In genomic region chr2:109333414-109334194, GRCh38 we compare ENCODE assay signal across 12 cellular contexts.
DNase-seq lines count a peak whose midpoint lies in the region; ATAC-seq, FAIRE-seq and TF ChIP-seq lines count a peak whose summit lies in the region.
"Had no signal": no experiment of that assay in that cellular context is flagged by ENCODE, and none has a peak within 500 bp of the region (broad histone marks: within the 10 kb centered on the region; RNA-seq: fewer than 3 reads in every experiment).

No MANE protein-coding gene starts in this region.

- no peak for ATAC-seq in HG03025 (IDR thresholded peaks at IDR 0.05; ENCODE audit: low FRiP score, unreplicated experiment)

- no peak overlapping the region for H2BK15ac ChIP-seq in H1 (ENCODE audit: low read length)

- no peaks in the 10 kb centered on the region; the same call in 1 of the 2 replicates for H3K23me2 ChIP-seq in H1 (ENCODE audit: low read depth, low read length)

- no TSS peak for BruUV-seq in PC-9 (replicated peaks; lab: Mats Ljungman, UMichigan)

- H4K20me1 ChIP-seq in PC-9 (ENCODE audit: insufficient read depth) (no peaks in the 10 kb centered on the region), H1 (replicated peaks in 1 of 2; ENCODE audit: control insufficient read depth in 1 of 2, insufficient read depth in 2 of 2, low read length in 2 of 2) (no peaks in the 10 kb centered on the region)

- no peak overlapping the region for H3K4ac ChIP-seq in H1 (replicated peaks; ENCODE audit: insufficient read length, low read depth, low read length)

- H3K9ac ChIP-seq in H1 (replicated peaks in 1 of 4; ENCODE audit: extremely low read depth in 1 of 4, low read depth in 3 of 4, low read length in 3 of 4): no peak overlapping the region

- no peaks in the 10 kb centered on the region for H3K9me2 ChIP-seq in PC-9 (ENCODE audit: insufficient read depth)

- no peak overlapping the region for H4K5ac ChIP-seq in H1 (ENCODE audit: insufficient read length, low read depth, low read length)

- H3K23ac ChIP-seq in H1 (ENCODE audit: insufficient read length): no peak overlapping the region

- no peak for FAIRE-seq in H1 (lab: Jason Lieb, UNC)

- H3K18ac ChIP-seq in H1 (ENCODE audit: extremely low read depth, low read length): no peak overlapping the region

- 0 out of 2 replicates have a peak overlapping the region, but pooled peaks have one; percentile 76 for H2AK5ac ChIP-seq in H1 (ENCODE audit: low read depth, low read length)

- TF ChIP-seq POLR2A in H1 (IDR thresholded peaks at IDR 0.05; ENCODE audit: control extremely low read depth in 1 of 2, low read depth in 2 of 2, low read length in 2 of 2): no peak

- in situ Hi-C loops in GM13976 (cut with MboI; ENCODE audit: low sequenced_read_pairs, unreplicated experiment): no loop called here

- peak; percentile 45; the same call in 1 of the 2 replicates for TF ChIP-seq CTCF in GM12874 (IDR thresholded peaks at IDR 0.05; ENCODE audit: insufficient read depth, low read depth, low read length)
- peak; percentile 34 for TF ChIP-seq CTCF in PC-9 (conservative IDR thresholded peaks at IDR 0.05)
- TF ChIP-seq CTCF in H1 (IDR thresholded peaks at IDR 0.05; ENCODE audit: control extremely low read depth in 1 of 3, insufficient read depth in 1 of 3, low read depth in 1 of 3, low read length in 3 of 3): peak in 2 of 3 experiments; percentile 26 to 41; a peak in 3 of 4 replicates
- no peak for TF ChIP-seq CTCF in neutrophil (IDR thresholded peaks at IDR 0.05)
- TF ChIP-seq CTCF in GM13976 (IDR thresholded peaks at IDR 0.05; ENCODE audit: borderline replicate concordance, control extremely low read depth, extremely low read depth, insufficient read depth, missing control alignments): no peak

- H3K14ac ChIP-seq in H1 (ENCODE audit: insufficient read length): no peak overlapping the region

- no peak for DNase-seq in PC-9
- no peak for DNase-seq in H1 (ENCODE audit: low read depth in 1 of 2, low spot score in 2 of 2)
- DNase-seq in NCI-H2029 treated with DMSO at 0.1 percent for 48 hours (lab: John Stamatoyannopoulos, UW): no peak
- no peak for DNase-seq in GM13976 (ENCODE audit: low spot score)
- DNase-seq in AG08396 (ENCODE audit: low spot score): no peak
- DNase-seq: activated CD4-positive, alpha-beta T cell treated with anti-CD3 and anti-CD28 coated beads for 48 hours; foreskin melanocyte; NCI-H69; nephron progenitor cell had no signal

- no peak overlapping the region for H3K4me3 ChIP-seq in PC-9
- H3K4me3 ChIP-seq in H1 (ENCODE audit: extremely low read depth in 1 of 4, insufficient read depth in 2 of 4, low read depth in 3 of 4, low read length in 4 of 4): no peak overlapping the region
- H3K4me3 ChIP-seq in neutrophil (ENCODE audit: low read depth in 1 of 2, low read length in 1 of 2): peak overlapping the region in 1 of 2 experiments; percentile 13

- POLR2A ChIA-PET in PC-9 (lab: Charles Lee; ENCODE audit: unreplicated experiment): no interaction called here
- POLR2A ChIA-PET in H1 (lab: Charles Lee; ENCODE audit: partially characterized antibody): no interaction called here

- H2BK20ac ChIP-seq in H1 (ENCODE audit: low read length): no peak overlapping the region

- H3K9me3 ChIP-seq in PC-9 (ENCODE audit: insufficient read depth, low read depth): no peaks in the 10 kb centered on the region
- H3K9me3 ChIP-seq in H1 (ENCODE audit: insufficient read depth in 2 of 2, low read depth in 1 of 2, low read length in 1 of 2): no peaks in the 10 kb centered on the region
- H3K9me3 ChIP-seq in neutrophil: no peaks in the 10 kb centered on the region

- TF ChIP-seq EP300 in H1 (IDR thresholded peaks at IDR 0.05; ENCODE audit: borderline replicate concordance in 1 of 2, low read depth in 2 of 2, low read length in 2 of 2): no peak

- H3K36me3 ChIP-seq in PC-9 (ENCODE audit: low read depth) (no peaks in the 10 kb centered on the region), H1 (ENCODE audit: control insufficient read depth in 2 of 4, insufficient read depth in 4 of 4, low read length in 3 of 4) (no peaks in the 10 kb centered on the region), neutrophil (no peaks in the 10 kb centered on the region)

- H3K27me3 ChIP-seq in PC-9 (ENCODE audit: insufficient read depth, low read depth) (no peaks in the 10 kb centered on the region), H1 (replicated peaks in 1 of 4; ENCODE audit: control insufficient read depth in 3 of 4, extremely low read depth in 1 of 4, insufficient read depth in 3 of 4, low read length in 3 of 4) (no peaks in the 10 kb centered on the region), neutrophil (peaks cover 43% of the 10 kb centered on the region)

- no peak overlapping the region for H3K56ac ChIP-seq in H1 (replicated peaks; ENCODE audit: insufficient read length, low read depth, low read length)

- intact Hi-C loops in PC-9 (cut with micrococcal nuclease; ENCODE audit: unreplicated experiment): loop anchor here (5.0 kb wide), 1 partner anchor 121 kb away; no protein-coding TSS in a partner anchor

- H3K27ac ChIP-seq in PC-9 (no peak overlapping the region), H1 (ENCODE audit: low read depth, low read length) (no peak overlapping the region), neutrophil (peak overlapping the region; percentile 67)

- no peaks in the 10 kb centered on the region for H3K79me1 ChIP-seq in H1 (ENCODE audit: low read depth, low read length)

- H3K79me2 ChIP-seq in PC-9 (ENCODE audit: low read depth) (0 out of 2 replicates have a peak, but pooled peaks cover 11% of the 10 kb centered on the region), H1 (ENCODE audit: control insufficient read depth in 1 of 2, insufficient read depth in 2 of 2, low read length in 2 of 2) (no peaks in the 10 kb centered on the region)

- WGBS in H1 (ENCODE audit: extremely low coverage in 1 of 2, insufficient coverage in 1 of 2, insufficient read length in 1 of 2, insufficient replicate concordance in 2 of 2, low coverage in 1 of 2, low lambda C conversion rate in 2 of 2, missing lambda C conversion rate in 1 of 2), 2 experiments: 84% methylated on average over 7 of the region's 7 CpGs; no CpG with 5 or more reads in 1 of the 2 experiments

- no peak overlapping the region for H4K91ac ChIP-seq in H1 (replicated peaks; ENCODE audit: insufficient read length, low read length)

- peaks cover 19% of the 10 kb centered on the region for H3F3A ChIP-seq in PC-9 (ENCODE audit: insufficient read depth, low read depth)

- no peak overlapping the region for H2BK5ac ChIP-seq in H1 (ENCODE audit: low read depth, low read length)

- CTCF ChIA-PET in PC-9 (lab: Charles Lee): no interaction called here
- CTCF ChIA-PET in H1 (lab: Charles Lee; ENCODE audit: partially characterized antibody): interaction anchor here (0.6 to 2.8 kb wide), 8 partner anchors 11 to 84 kb away, joined by 3 to 12 read pairs (median 4); no protein-coding TSS in a partner anchor

- H2AFZ ChIP-seq in PC-9: no peak overlapping the region
- no peak overlapping the region for H2AFZ ChIP-seq in H1 (ENCODE audit: low read length)

- no peak overlapping the region for H2BK12ac ChIP-seq in H1 (ENCODE audit: low read depth, low read length)

- H3K4me2 ChIP-seq in PC-9: no peak overlapping the region
- H3K4me2 ChIP-seq in H1 (ENCODE audit: insufficient read depth in 1 of 2, low read depth in 2 of 2, low read length in 2 of 2): no peak overlapping the region

- H4K8ac ChIP-seq in H1 (ENCODE audit: extremely low read depth, insufficient read depth, low read length): no peak overlapping the region

- peak in 1 of 2 experiments; percentile 30; a peak in 2 of 4 replicates for TF ChIP-seq RAD21 in H1 (IDR thresholded peaks at IDR 0.05 in 1 of 2, conservative IDR thresholded peaks at IDR 0.05 in 1 of 2; ENCODE audit: low read depth in 2 of 2, low read length in 2 of 2)

- H3K4me1 ChIP-seq in PC-9 (replicated peaks; ENCODE audit: insufficient read depth): peaks cover 36% of the 10 kb centered on the region
- H3K4me1 ChIP-seq in H1 (replicated peaks in 1 of 4; ENCODE audit: control insufficient read depth in 3 of 4, insufficient read depth in 4 of 4, low read length in 3 of 4): peaks cover 0 to 9% (median 4%) of the 10 kb centered on the region in 4 experiments; a peak in 3 of 7 replicates
- H3K4me1 ChIP-seq in neutrophil (ENCODE audit: control insufficient read depth in 1 of 2, insufficient read depth in 1 of 2, low read depth in 1 of 2, low read length in 1 of 2): peaks cover 39 to 52% of the 10 kb centered on the region in 2 experiments

- H2BK120ac ChIP-seq in H1 (replicated peaks; ENCODE audit: low read depth, low read length): no peak overlapping the region

TF ChIP-seq in H1, 55 proteins besides CTCF, POLR2A, EP300 and RAD21 (continues in another document):
- TF ChIP-seq CHD2 (IDR thresholded peaks at IDR 0.05; ENCODE audit: low read length): no peak
- no peak for TF ChIP-seq EGR1 (IDR thresholded peaks at IDR 0.05; ENCODE audit: borderline replicate concordance, low read depth, low read length)
- no peak for TF ChIP-seq KDM4A (IDR thresholded peaks at IDR 0.05; ENCODE audit: low read depth, low read length, severe bottlenecking)
- no peak for TF ChIP-seq YY1 (IDR thresholded peaks at IDR 0.05; ENCODE audit: low read depth, low read length)
- TF ChIP-seq SP4 (IDR thresholded peaks at IDR 0.05; ENCODE audit: low read length): no peak
- TF ChIP-seq CBX5 (IDR thresholded peaks at IDR 0.05; ENCODE audit: low read depth, low read length): no peak
- TF ChIP-seq CREB1 (IDR thresholded peaks at IDR 0.05): no peak
- TF ChIP-seq USF2 (IDR thresholded peaks at IDR 0.05; ENCODE audit: low read length): no peak
- TF ChIP-seq, protein P1, sequence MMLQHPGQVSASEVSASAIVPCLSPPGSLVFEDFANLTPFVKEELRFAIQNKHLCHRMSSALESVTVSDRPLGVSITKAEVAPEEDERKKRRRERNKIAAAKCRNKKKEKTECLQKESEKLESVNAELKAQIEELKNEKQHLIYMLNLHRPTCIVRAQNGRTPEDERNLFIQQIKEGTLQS (IDR thresholded peaks at IDR 0.05; ENCODE audit: insufficient read depth, low read depth, low read length): no peak
- no peak for TF ChIP-seq SP2 (IDR thresholded peaks at IDR 0.05; ENCODE audit: low read length)
- TF ChIP-seq ZNF274 (IDR thresholded peaks at IDR 0.05; ENCODE audit: borderline replicate concordance, extremely low read depth, low read length): no peak
- TF ChIP-seq POU5F1 (IDR thresholded peaks at IDR 0.05; ENCODE audit: low read depth, low read length): no peak
- TF ChIP-seq RFX5 (IDR thresholded peaks at IDR 0.05; ENCODE audit: borderline replicate concordance, low read depth, low read length): no peak

Comparison
In these comparisons a context has a peak if more than half of its experiments do, and no peak if none do; other contexts are left out.
1. CTCF ChIP-seq: peak in GM12874 (single experiment), PC-9 (single experiment) and H1 (2 of 3); none in neutrophil (single experiment) and GM13976 (single experiment).